Comparison of ENCODE assay signal across 8 cellular contexts in the genomic region with DNA sequence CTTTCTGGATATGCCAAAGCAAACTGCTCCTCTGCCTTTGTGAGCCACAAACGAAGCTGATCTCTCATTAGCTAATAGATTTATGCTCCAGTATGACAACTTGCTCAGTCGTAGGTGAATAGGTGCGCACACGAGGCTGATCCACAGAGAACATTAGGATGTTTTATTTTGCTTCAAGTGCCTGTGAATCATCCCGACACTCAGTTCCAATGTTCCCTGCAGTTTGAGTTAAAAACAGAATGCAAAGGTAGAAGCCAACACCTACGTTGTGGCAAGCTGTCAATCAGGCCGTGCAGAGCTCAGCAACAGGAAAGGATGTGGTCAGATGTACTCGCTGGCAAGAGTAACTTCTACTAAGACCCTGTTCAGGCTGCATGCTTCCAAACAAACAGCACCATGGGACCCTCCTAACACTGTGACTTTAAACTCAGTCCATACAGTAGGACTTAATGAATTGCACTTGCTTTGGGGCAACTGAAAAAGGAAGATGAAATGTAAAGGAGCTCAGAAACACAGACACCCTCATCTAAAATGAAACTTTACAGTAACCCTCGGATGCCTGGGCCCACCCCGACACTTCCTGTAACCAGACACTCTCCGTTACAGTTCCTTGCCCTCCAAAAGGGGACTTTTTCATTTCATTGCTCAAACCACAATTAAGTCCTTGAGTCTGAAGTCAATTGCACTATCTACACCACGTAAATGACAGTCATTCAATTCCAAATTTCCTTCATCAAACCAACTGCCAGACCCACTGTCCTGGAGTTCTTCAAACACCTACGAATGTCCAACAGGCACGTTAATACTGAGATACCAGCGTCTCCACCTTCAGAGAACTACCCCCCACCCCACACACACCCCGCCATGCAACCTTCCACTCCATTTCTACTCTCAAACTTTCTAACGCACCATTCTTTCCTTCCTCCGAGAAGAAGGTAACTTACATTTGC. TPM values are rescaled to one million over a fixed set of nuclear protein-coding genes. Genes with fewer than 3 reads are reported as not detected.
DNase-seq lines count a peak whose midpoint lies in the region; ATAC-seq and TF ChIP-seq lines count a peak whose summit lies in the region.

No MANE protein-coding gene starts in this region.

- no peaks in the 10 kb centered on the region for H3K27me3 Mint-ChIP-seq in central memory CD8-positive, alpha-beta T cell

- H3K9me3 ChIP-seq in muscle layer of duodenum (ENCODE audit: control insufficient read depth in 1 of 2, low read length in 2 of 2) (no peaks in the 10 kb centered on the region), upper lobe of right lung (no peaks in the 10 kb centered on the region)

- ATAC-seq in GM19455 (IDR thresholded peaks at IDR 0.05; ENCODE audit: unreplicated experiment) (peak; percentile 48), HG03469 (IDR thresholded peaks at IDR 0.05; ENCODE audit: unreplicated experiment) (peak; percentile 29), upper lobe of right lung (peak; percentile 2)
- ATAC-seq in central memory CD8-positive, alpha-beta T cell (replicated peaks; ENCODE audit: extremely low read depth, poor library complexity, severe bottlenecking) = peak; percentile 64

- no peaks in the 10 kb centered on the region for H3K9me3 Mint-ChIP-seq in central memory CD8-positive, alpha-beta T cell

- H3K27me3 ChIP-seq in muscle layer of duodenum (ENCODE audit: low read depth, low read length) (no peaks in the 10 kb centered on the region), upper lobe of right lung (no peaks in the 10 kb centered on the region)

- H3K4me1 ChIP-seq in muscle layer of duodenum (ENCODE audit: control insufficient read depth in 1 of 2, insufficient read depth in 2 of 2, low read length in 2 of 2) = peaks cover 4 to 17% of the 10 kb centered on the region in 2 donors
- peaks cover 21% of the 10 kb centered on the region for H3K4me1 ChIP-seq in upper lobe of right lung

- H3K4me3 Mint-ChIP-seq in central memory CD8-positive, alpha-beta T cell = peak overlapping the region; percentile 98

- no peak for TF ChIP-seq CTCF in upper lobe of right lung (IDR thresholded peaks at IDR 0.05)

- intact Hi-C loops in upper lobe of right lung (cut with DNase I) = loop anchor here (5.0 kb wide), 1 partner anchor 94 kb away; no protein-coding TSS in a partner anchor

- H3K27ac ChIP-seq in muscle layer of duodenum (ENCODE audit: low read length) = peak overlapping the region; percentile 60
- H3K27ac ChIP-seq in upper lobe of right lung = peak overlapping the region; percentile 71

- H3K4me3 ChIP-seq in muscle layer of duodenum (ENCODE audit: low read depth in 1 of 2, low read length in 2 of 2) (peak overlapping the region; percentile 70 to 71), upper lobe of right lung (peak overlapping the region; percentile 80)

- H3K27ac Mint-ChIP-seq in central memory CD8-positive, alpha-beta T cell (ENCODE audit: low read depth) = peak overlapping the region; percentile 95

- peaks cover 52% of the 10 kb centered on the region for H3K36me3 Mint-ChIP-seq in central memory CD8-positive, alpha-beta T cell (ENCODE audit: insufficient read depth)

- no peaks in the 10 kb centered on the region for H3K36me3 ChIP-seq in muscle layer of duodenum (ENCODE audit: control insufficient read depth in 1 of 2, insufficient read depth in 2 of 2, low read length in 2 of 2)
- H3K36me3 ChIP-seq in upper lobe of right lung = no peaks in the 10 kb centered on the region

- H3K4me1 Mint-ChIP-seq in central memory CD8-positive, alpha-beta T cell = peaks cover 60% of the 10 kb centered on the region

- peak; percentile 91 for DNase-seq in DMS79 treated with DMSO at 0.1 percent for 48 hours (lab: John Stamatoyannopoulos, UW)
- DNase-seq in SW480 (ENCODE audit: low spot score) = peak; percentile 72
- DNase-seq in central memory CD8-positive, alpha-beta T cell (ENCODE audit: low spot score in 2 of 2) = peak; percentile 57 to 69
- no peak for DNase-seq in upper lobe of right lung
- DNase-seq in middle frontal gyrus (ENCODE audit: extremely low spot score, low spot score) = no peak

RNA-seq across cellular contexts. Expression of a gene that starts 1.6 kb away (rescaled TPM):
- total RNA-seq in upper lobe of right lung = 34.1 TPM

Comparison
In these comparisons a context has a peak if more than half of its experiments do, and no peak if none do; other contexts are left out.
1. DNase-seq: peak in DMS79 treated with DMSO at 0.1 percent for 48 hours (single experiment), SW480 (single experiment) and central memory CD8-positive, alpha-beta T cell (2 of 2); none in upper lobe of right lung (single experiment) and middle frontal gyrus (single experiment).
2. ATAC-seq: peak in every context shown above with its lines; median percentile 64 in central memory CD8-positive, alpha-beta T cell; 48 in GM19455; 29 in HG03469; 2 in upper lobe of right lung.